16 cellular contexts compared by ENCODE assay signal in the genomic region with DNA sequence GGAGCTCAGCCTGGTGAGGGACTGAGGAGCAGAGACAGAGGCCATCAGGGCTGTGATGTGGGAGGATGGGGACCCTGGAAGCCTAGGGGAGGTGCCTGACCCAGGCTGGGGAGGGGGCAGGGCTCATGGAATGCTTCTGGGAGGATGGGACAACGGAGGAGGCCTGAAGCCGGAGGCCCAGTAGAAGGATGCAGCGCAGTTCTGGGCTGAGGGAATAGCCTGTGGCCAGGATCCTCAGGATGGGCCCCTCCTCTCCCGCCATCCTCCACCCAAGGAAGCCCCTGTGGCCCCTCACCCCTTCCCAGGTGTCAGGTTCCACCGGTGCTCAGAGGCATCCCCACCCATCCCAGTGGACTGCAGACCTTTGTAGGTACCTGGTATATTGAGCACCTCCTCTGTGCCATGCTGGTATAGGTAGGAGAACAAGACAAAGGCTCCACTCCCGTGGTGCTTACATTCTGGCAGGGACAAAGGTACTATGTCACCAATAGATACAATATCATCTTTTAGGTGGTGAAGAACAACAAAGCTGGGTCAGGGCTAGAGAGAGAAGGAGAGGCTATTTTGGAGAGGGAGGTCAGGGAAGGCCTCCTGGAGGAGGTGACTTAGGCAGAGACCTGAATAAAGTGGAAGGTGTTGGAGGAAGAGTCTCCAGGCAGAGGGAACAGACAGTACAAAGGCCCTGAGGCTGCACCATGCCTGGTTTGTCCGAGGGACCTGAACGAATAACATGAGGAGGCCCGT. TPM values are rescaled to one million over a fixed set of nuclear protein-coding genes. Genes with fewer than 3 reads are reported as not detected.
DNase-seq lines count a peak whose midpoint lies in the region; ATAC-seq and TF ChIP-seq lines count a peak whose summit lies in the region.
"Had no signal": no experiment of that assay in that cellular context is flagged by ENCODE, and none has a peak within 500 bp of the region (broad histone marks: within the 10 kb centered on the region; RNA-seq: fewer than 3 reads in every experiment).

No MANE protein-coding gene starts in this region.

- POLR2A ChIA-PET in activated naive CD8-positive, alpha-beta T cell treated with anti-CD3 and anti-CD28 coated beads, Interleukin-2, amount 10 ng/mL, durations not matched to agents 7 days and 5 days (lab: Charles Lee): interaction anchor here (0.7 to 5.0 kb wide), 6 partner anchors 10 to 71 kb away, joined by 3 to 60 read pairs (median 4); a partner anchor contains a TSS

- no peaks in the 10 kb centered on the region for H3K9me3 Mint-ChIP-seq in CD4-positive, CD25-positive, alpha-beta regulatory T cell
- H3K9me3 Mint-ChIP-seq in activated naive CD8-positive, alpha-beta T cell treated with anti-CD3 and anti-CD28 coated beads, Interleukin-2, amount 10 ng/mL, durations not matched to agents 7 days and 5 days: no peaks in the 10 kb centered on the region
- H3K9me3 Mint-ChIP-seq in nephron (no peaks in the 10 kb centered on the region), mesothelial cell of epicardium (no peaks in the 10 kb centered on the region)

- intact Hi-C loops in sciatic nerve (cut with DNase I): no loop called here

- no peaks in the 10 kb centered on the region for H3K27me3 Mint-ChIP-seq in CD4-positive, CD25-positive, alpha-beta regulatory T cell
- no peaks in the 10 kb centered on the region for H3K27me3 Mint-ChIP-seq in activated naive CD8-positive, alpha-beta T cell treated with anti-CD3 and anti-CD28 coated beads, Interleukin-2, amount 10 ng/mL, durations not matched to agents 7 days and 5 days
- peaks cover 3% of the 10 kb centered on the region for H3K27me3 Mint-ChIP-seq in nephron (ENCODE audit: low read depth)
- H3K27me3 Mint-ChIP-seq in mesothelial cell of epicardium (ENCODE audit: low read depth): no peaks in the 10 kb centered on the region

- peak overlapping the region; percentile 100 for H3K27ac Mint-ChIP-seq in CD4-positive, CD25-positive, alpha-beta regulatory T cell
- H3K27ac Mint-ChIP-seq in activated naive CD8-positive, alpha-beta T cell treated with anti-CD3 and anti-CD28 coated beads, Interleukin-2, amount 10 ng/mL, durations not matched to agents 7 days and 5 days: peak overlapping the region; percentile 100
- peak overlapping the region in 2 of 3 experiments; percentile 34 to 54 for H3K27ac Mint-ChIP-seq in nephron
- H3K27ac Mint-ChIP-seq in mesothelial cell of epicardium: no peak overlapping the region

- peaks cover 4% of the 10 kb centered on the region for H3K36me3 ChIP-seq in CD4-positive, CD25-positive, alpha-beta regulatory T cell (ENCODE audit: control insufficient read depth, insufficient read depth, low read length)
- H3K36me3 ChIP-seq in H7 (replicated peaks; ENCODE audit: control insufficient read depth, insufficient read depth, low read length): no peaks in the 10 kb centered on the region

- H3K27ac ChIP-seq in CD4-positive, CD25-positive, alpha-beta regulatory T cell (ENCODE audit: insufficient read depth, low read length, poor library complexity, severe bottlenecking): peak overlapping the region; percentile 92
- H3K27ac ChIP-seq: PC-9 had no signal

- H3K9me3 ChIP-seq in CD4-positive, CD25-positive, alpha-beta regulatory T cell (ENCODE audit: control insufficient read depth in 2 of 2, low read length in 2 of 2): no peaks in the 10 kb centered on the region

- H3K4me3 Mint-ChIP-seq in CD4-positive, CD25-positive, alpha-beta regulatory T cell: peak overlapping the region; percentile 92 to 99 (median 96)
- peak overlapping the region; percentile 98 for H3K4me3 Mint-ChIP-seq in activated naive CD8-positive, alpha-beta T cell treated with anti-CD3 and anti-CD28 coated beads, Interleukin-2, amount 10 ng/mL, durations not matched to agents 7 days and 5 days
- H3K4me3 Mint-ChIP-seq in nephron: no peak overlapping the region
- no peak overlapping the region for H3K4me3 Mint-ChIP-seq in mesothelial cell of epicardium
- H3K4me3 Mint-ChIP-seq: CD14-positive monocyte had no signal

- H3K4me1 Mint-ChIP-seq in CD4-positive, CD25-positive, alpha-beta regulatory T cell: peaks cover 9 to 94% (median 71%) of the 10 kb centered on the region in 4 donors
- H3K4me1 Mint-ChIP-seq in activated naive CD8-positive, alpha-beta T cell treated with anti-CD3 and anti-CD28 coated beads, Interleukin-2, amount 10 ng/mL, durations not matched to agents 7 days and 5 days: peaks cover 68% of the 10 kb centered on the region
- H3K4me1 Mint-ChIP-seq in nephron (peaks cover 29% of the 10 kb centered on the region), mesothelial cell of epicardium (peaks cover 27% of the 10 kb centered on the region)

- H3K4me1 ChIP-seq in CD4-positive, CD25-positive, alpha-beta regulatory T cell (ENCODE audit: control insufficient read depth, insufficient read depth, low read length, poor library complexity, severe bottlenecking): peaks cover 89% of the 10 kb centered on the region

- H3K4me3 ChIP-seq in CD4-positive, CD25-positive, alpha-beta regulatory T cell (ENCODE audit: low read depth, low read length): peak overlapping the region; percentile 93
- H3K4me3 ChIP-seq in H7 (ENCODE audit: insufficient read depth, low read depth, low read length): no peak overlapping the region
- H3K4me3 ChIP-seq: PC-9 had no signal

- ATAC-seq in CD4-positive, CD25-positive, alpha-beta regulatory T cell (ENCODE audit: low read depth in 2 of 2): no peak
- no peak for ATAC-seq in activated naive CD8-positive, alpha-beta T cell treated with anti-CD3 and anti-CD28 coated beads, Interleukin-2, amount 10 ng/mL, durations not matched to agents 7 days and 5 days (ENCODE audit: low read depth)
- no peak for ATAC-seq in HG03520 (IDR thresholded peaks at IDR 0.05; ENCODE audit: unreplicated experiment)
- ATAC-seq in sciatic nerve: no peak
- no peak for ATAC-seq in HG02973 (IDR thresholded peaks at IDR 0.05; ENCODE audit: unreplicated experiment)

- peaks cover 39% of the 10 kb centered on the region for H3K36me3 Mint-ChIP-seq in CD4-positive, CD25-positive, alpha-beta regulatory T cell
- peaks cover 55% of the 10 kb centered on the region for H3K36me3 Mint-ChIP-seq in activated naive CD8-positive, alpha-beta T cell treated with anti-CD3 and anti-CD28 coated beads, Interleukin-2, amount 10 ng/mL, durations not matched to agents 7 days and 5 days
- no peaks in the 10 kb centered on the region for H3K36me3 Mint-ChIP-seq in nephron (ENCODE audit: low read depth)
- no peaks in the 10 kb centered on the region for H3K36me3 Mint-ChIP-seq in mesothelial cell of epicardium
- H3K36me3 Mint-ChIP-seq: CD14-positive monocyte had no signal

- no peaks in the 10 kb centered on the region for H3K27me3 ChIP-seq in CD4-positive, CD25-positive, alpha-beta regulatory T cell (ENCODE audit: control insufficient read depth, insufficient read depth, low read length)
- no peaks in the 10 kb centered on the region for H3K27me3 ChIP-seq in H7 (ENCODE audit: control insufficient read depth, insufficient read depth, low read length)

- no peak for DNase-seq in CD4-positive, CD25-positive, alpha-beta regulatory T cell
- DNase-seq in H7: peak; percentile 47
- DNase-seq in activated naive CD8-positive, alpha-beta T cell treated with anti-CD3 and anti-CD28 coated beads, Interleukin-2, amount 10 ng/mL, durations not matched to agents 7 days and 5 days: peak; percentile 31
- DNase-seq in mesothelial cell of epicardium (ENCODE audit: low spot score in 2 of 2, unreplicated experiment in 2 of 2): no peak
- DNase-seq in sciatic nerve (ENCODE audit: low spot score): no peak
- DNase-seq: activated CD4-positive, alpha-beta T cell treated with anti-CD3 and anti-CD28 coated beads for 1 hour; central memory CD4-positive, alpha-beta T cell; GF-D8; KG1; NCI-H1436 treated with DMSO at 0.1 percent for 48 hours; NCI-H510A; PC-9 had no signal

- TF ChIP-seq CTCF in nephron (IDR thresholded peaks at IDR 0.05; ENCODE audit: unreplicated experiment in 3 of 3) (no peak), mesothelial cell of epicardium (IDR thresholded peaks at IDR 0.05; ENCODE audit: unreplicated experiment) (no peak)

RNA-seq across cellular contexts. Expression of a gene that starts 2.7 kb away (rescaled TPM):
- 431 TPM for total RNA-seq in CD4-positive, CD25-positive, alpha-beta regulatory T cell
- 100 to 1,000 TPM; 104 to 144 (median 130) TPM for polyA plus RNA-seq in CD4-positive, CD25-positive, alpha-beta regulatory T cell
- total RNA-seq in H7 (2014; rRNA removed; shearing (Covaris generic)): 0.33 and 2.5 TPM in 2 replicates
- total RNA-seq in activated naive CD8-positive, alpha-beta T cell treated with anti-CD3 and anti-CD28 coated beads, Interleukin-2, amount 10 ng/mL, durations not matched to agents 7 days and 5 days: 100 to 1,000 TPM; 350 to 367 TPM
- 1.9 to 3.1 TPM (median 2.3 TPM) in 3 replicates for total RNA-seq in mesothelial cell of epicardium
- total RNA-seq in sciatic nerve: 4.5 TPM
- total RNA-seq: PC-9 had no signal

RNA-seq across cellular contexts. Expression of a gene that starts 46.6 kb away (rescaled TPM):
- 20.4 TPM for total RNA-seq in CD4-positive, CD25-positive, alpha-beta regulatory T cell
- polyA plus RNA-seq in CD4-positive, CD25-positive, alpha-beta regulatory T cell: under 1 TPM in 1 of 4 donors, not detected in 3; 0.61 TPM
- total RNA-seq in H7 (2014; rRNA removed; shearing (Covaris generic)): 2.5 and 4.2 TPM in 2 replicates
- total RNA-seq in activated naive CD8-positive, alpha-beta T cell treated with anti-CD3 and anti-CD28 coated beads, Interleukin-2, amount 10 ng/mL, durations not matched to agents 7 days and 5 days: 1 to 10 TPM; 6.9 to 8.8 TPM
- 17.9 to 20.2 TPM (median 20.0 TPM) in 3 replicates for total RNA-seq in mesothelial cell of epicardium
- 17.7 TPM for total RNA-seq in sciatic nerve
- polyA plus RNA-seq: CD14-positive monocyte had no signal

RNA-seq across cellular contexts. Expression of a gene that starts 52.3 kb away (rescaled TPM):
- total RNA-seq in CD4-positive, CD25-positive, alpha-beta regulatory T cell: 86.3 TPM
- polyA plus RNA-seq in CD4-positive, CD25-positive, alpha-beta regulatory T cell: 10 to 100 TPM; 12.9 to 22.6 (median 21.8) TPM
- total RNA-seq in H7 (2014; rRNA removed; shearing (Covaris generic)): 49.7 and 58.3 TPM in 2 replicates
- total RNA-seq in activated naive CD8-positive, alpha-beta T cell treated with anti-CD3 and anti-CD28 coated beads, Interleukin-2, amount 10 ng/mL, durations not matched to agents 7 days and 5 days: 10 to 100 TPM; 96.2 to 98.7 TPM
- total RNA-seq in mesothelial cell of epicardium (72.7 to 76.6 TPM (median 74.3 TPM) in 3 replicates), sciatic nerve (62.9 TPM)

Comparison
In these comparisons a context has a peak if more than half of its experiments do, and no peak if none do; other contexts are left out.
1. DNase-seq: peak in H7 (single experiment) and activated naive CD8-positive, alpha-beta T cell treated with anti-CD3 and anti-CD28 coated beads, Interleukin-2, amount 10 ng/mL, durations not matched to agents 7 days and 5 days (single experiment); none in CD4-positive, CD25-positive, alpha-beta regulatory T cell (0 of 3), mesothelial cell of epicardium (0 of 2) and sciatic nerve (single experiment).
2. H3K4me3 Mint-ChIP-seq: peak in CD4-positive, CD25-positive, alpha-beta regulatory T cell (4 of 4) and activated naive CD8-positive, alpha-beta T cell treated with anti-CD3 and anti-CD28 coated beads, Interleukin-2, amount 10 ng/mL, durations not matched to agents 7 days and 5 days (single experiment); none in nephron (0 of 3) and mesothelial cell of epicardium (single experiment).
3. RNA of a gene that starts 2.7 kb away (total RNA-seq): 431 TPM in CD4-positive, CD25-positive, alpha-beta regulatory T cell (single experiment) and 350 to 367 TPM in activated naive CD8-positive, alpha-beta T cell treated with anti-CD3 and anti-CD28 coated beads, Interleukin-2, amount 10 ng/mL, durations not matched to agents 7 days and 5 days; 4.5 TPM in sciatic nerve (single experiment), 1.9 to 3.1 TPM in mesothelial cell of epicardium and 0.33 to 2.5 TPM in H7; every median in the first group is over 10 times any median in the second.